Comparison of ENCODE assay signal across 9 cellular contexts in the genomic region with DNA sequence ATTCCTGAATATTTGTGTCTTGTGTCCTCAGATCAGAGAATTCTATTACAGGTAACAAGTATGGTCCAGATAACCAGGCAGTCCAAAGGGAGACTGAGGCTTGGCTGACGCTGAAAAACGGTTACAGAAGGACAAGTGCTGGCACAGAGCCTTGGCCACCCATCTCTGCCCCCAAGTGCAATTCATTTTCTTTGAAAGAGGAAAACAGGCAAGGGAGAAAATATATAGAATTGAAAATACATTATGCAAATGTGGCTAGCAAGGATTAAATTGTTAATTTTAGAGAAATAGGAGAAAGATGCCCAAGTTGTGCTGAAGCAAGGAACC. TPM values are rescaled to one million over a fixed set of nuclear protein-coding genes. Genes with fewer than 3 reads are reported as not detected.
A peak's percentile ranks its signal among the peaks of the same experiment; 100 is the strongest.
DNase-seq lines count a peak whose midpoint lies in the region; ATAC-seq and TF ChIP-seq lines count a peak whose summit lies in the region.
"Had no signal": no experiment of that assay in that cellular context is flagged by ENCODE, and none has a peak within 500 bp of the region (broad histone marks: within the 10 kb centered on the region; RNA-seq: fewer than 3 reads in every experiment).

No MANE protein-coding gene starts in this region.

- H3K36me3 Mint-ChIP-seq in Caco-2 (ENCODE audit: insufficient read depth, unreplicated experiment) (no peaks in the 10 kb centered on the region), progenitor cell of endocrine pancreas (ENCODE audit: insufficient read depth) (no peaks in the 10 kb centered on the region)

- DNase-seq in Caco-2: no peak
- no peak for DNase-seq in SJCRH30
- no peak for DNase-seq in esophagus muscularis mucosa (ENCODE audit: extremely low spot score)
- no peak for DNase-seq in progenitor cell of endocrine pancreas (ENCODE audit: low spot score, unreplicated experiment)
- no peak for DNase-seq in NOMO-1 (lab: John Stamatoyannopoulos, UW; ENCODE audit: unreplicated experiment in 2 of 2)
- no peak for DNase-seq in NCI-H2171 (lab: John Stamatoyannopoulos, UW)
- no peak for DNase-seq in dedifferentiated amniotic fluid mesenchymal stem cell (ENCODE audit: extremely low spot score)
- DNase-seq: activated CD4-positive, alpha-beta T cell treated with anti-CD3 and anti-CD28 coated beads for 1 hour had no signal

- H3K9me3 Mint-ChIP-seq in Caco-2 (ENCODE audit: unreplicated experiment) (no peaks in the 10 kb centered on the region), progenitor cell of endocrine pancreas (ENCODE audit: low read depth) (no peaks in the 10 kb centered on the region)

- no TSS peak for BruUV-seq in Caco-2 (replicated peaks; lab: Mats Ljungman, UMichigan)

- 28% methylated on average over 2 of the region's 2 CpGs for WGBS in esophagus muscularis mucosa

- H3K4me3 ChIP-seq in Caco-2 (ENCODE audit: low read depth, low read length) (peak overlapping the region; percentile 41), SJCRH30 (peak overlapping the region; percentile 62), esophagus muscularis mucosa (peak overlapping the region; percentile 67 to 92 (median 78))

- H3K9me3 ChIP-seq in Caco-2 (no peaks in the 10 kb centered on the region), SJCRH30 (replicated peaks) (no peaks in the 10 kb centered on the region), esophagus muscularis mucosa (no peaks in the 10 kb centered on the region)

- TF ChIP-seq POLR2A in esophagus muscularis mucosa (IDR thresholded peaks at IDR 0.05; ENCODE audit: low read depth): no peak

- no peak overlapping the region for H3K27ac Mint-ChIP-seq in Caco-2 (ENCODE audit: unreplicated experiment)
- H3K27ac Mint-ChIP-seq in progenitor cell of endocrine pancreas: peak overlapping the region; percentile 93

- H3K4me3 Mint-ChIP-seq in Caco-2 (ENCODE audit: unreplicated experiment) (peak overlapping the region; percentile 79), progenitor cell of endocrine pancreas (ENCODE audit: low read depth) (peak overlapping the region; percentile 95)

- H3K27me3 Mint-ChIP-seq in Caco-2 (ENCODE audit: insufficient read depth, unreplicated experiment): no peaks in the 10 kb centered on the region
- H3K27me3 Mint-ChIP-seq in progenitor cell of endocrine pancreas: no peaks in the 10 kb centered on the region

- ATAC-seq in HG03571 (IDR thresholded peaks at IDR 0.05; ENCODE audit: unreplicated experiment): no peak

- intact Hi-C loops in Caco-2 (cut with micrococcal nuclease; ENCODE audit: unreplicated experiment) (loop anchor here (5.0 kb wide), 1 partner anchor 304 kb away; a partner anchor contains a TSS), esophagus muscularis mucosa (cut with DNase I) (no loop called here)

- TF ChIP-seq EP300 in esophagus muscularis mucosa (IDR thresholded peaks at IDR 0.05): no peak

- H3K27me3 ChIP-seq in Caco-2 (replicated peaks; ENCODE audit: control insufficient read depth, insufficient read depth, low read length): no peaks in the 10 kb centered on the region
- no peaks in the 10 kb centered on the region for H3K27me3 ChIP-seq in SJCRH30
- no peaks in the 10 kb centered on the region for H3K27me3 ChIP-seq in esophagus muscularis mucosa

- no peaks in the 10 kb centered on the region for H3K36me3 ChIP-seq in Caco-2 (ENCODE audit: control insufficient read depth, insufficient read depth, low read length)
- peaks cover 4% of the 10 kb centered on the region; the same call in 1 of the 2 replicates for H3K36me3 ChIP-seq in SJCRH30
- peaks cover 0 to 9% (median 8%) of the 10 kb centered on the region in 4 donors for H3K36me3 ChIP-seq in esophagus muscularis mucosa

- TF ChIP-seq CTCF in Caco-2 (IDR thresholded peaks at IDR 0.05; ENCODE audit: insufficient read depth in 1 of 2, low read depth in 1 of 2, low read length in 1 of 2, severe bottlenecking in 1 of 2, unreplicated experiment in 1 of 2): no peak
- TF ChIP-seq CTCF in esophagus muscularis mucosa (IDR thresholded peaks at IDR 0.05): no peak
- TF ChIP-seq CTCF in progenitor cell of endocrine pancreas (IDR thresholded peaks at IDR 0.05; ENCODE audit: unreplicated experiment): no peak

- CTCF ChIA-PET in Caco-2 (lab: Charles Lee): interaction anchor here (3.6 kb wide), 1 partner anchor 132 kb away, joined by 15 read pairs; no protein-coding TSS in a partner anchor

- no peak overlapping the region for H3K27ac ChIP-seq in SJCRH30
- H3K27ac ChIP-seq in esophagus muscularis mucosa (replicated peaks in 1 of 4): peak overlapping the region; percentile 82 to 95 (median 90)

- H3K4me1 ChIP-seq in Caco-2 (peaks cover 35% of the 10 kb centered on the region), SJCRH30 (peaks cover 43% of the 10 kb centered on the region), esophagus muscularis mucosa (peaks cover 50 to 70% (median 66%) of the 10 kb centered on the region in 4 donors)

- H3K4me1 Mint-ChIP-seq in Caco-2 (ENCODE audit: low read depth, unreplicated experiment): peaks cover 19% of the 10 kb centered on the region
- peaks cover 55% of the 10 kb centered on the region for H3K4me1 Mint-ChIP-seq in progenitor cell of endocrine pancreas (ENCODE audit: low read depth)

- POLR2A ChIA-PET in Caco-2 (lab: Charles Lee): no interaction called here

RNA-seq across cellular contexts. Expression of a gene that starts 1.2 kb away (rescaled TPM):
- total RNA-seq in Caco-2 (2022): 65.2 and 67.1 TPM in 2 replicates
- total RNA-seq in SJCRH30 (2014; rRNA removed; shearing (Covaris generic)): 36.9 and 41.1 TPM in 2 replicates
- 100 to 1,000 TPM in 3 of 4 donors, 10 to 100 TPM in 1; 92.6 to 136 (median 134) TPM for total RNA-seq in esophagus muscularis mucosa
- total RNA-seq in progenitor cell of endocrine pancreas: 110 and 116 TPM in 2 replicates

RNA-seq across cellular contexts. Expression of a gene that starts 29.8 kb away (rescaled TPM):
- total RNA-seq in Caco-2 (2022): 82.7 and 97.8 TPM in 2 replicates
- total RNA-seq in SJCRH30 (2014; rRNA removed; shearing (Covaris generic)): 81.9 and 82.3 TPM in 2 replicates
- 10 to 100 TPM; 15.8 to 29.8 (median 27.4) TPM for total RNA-seq in esophagus muscularis mucosa
- 71.4 and 81.1 TPM in 2 replicates for total RNA-seq in progenitor cell of endocrine pancreas
